Comparison of ENCODE assay signal across 16 cellular contexts in genomic region chr10:123681285-123681684, GRCh38. TPM values are rescaled to one million over a fixed set of nuclear protein-coding genes. Genes with fewer than 3 reads are reported as not detected.
A peak's percentile ranks its signal among the peaks of the same experiment; 100 is the strongest.
DNase-seq lines count a peak whose midpoint lies in the region; ATAC-seq and TF ChIP-seq lines count a peak whose summit lies in the region.
"Had no signal": no experiment of that assay in that cellular context is flagged by ENCODE, and none has a peak within 500 bp of the region (broad histone marks: within the 10 kb centered on the region; RNA-seq: fewer than 3 reads in every experiment).

No MANE protein-coding gene starts in this region.

- peaks cover 3% of the 10 kb centered on the region for H3K4me1 Mint-ChIP-seq in endothelial cell (ENCODE audit: unreplicated experiment)
- no peaks in the 10 kb centered on the region for H3K4me1 Mint-ChIP-seq in activated CD4-positive, alpha-beta T cell treated with anti-CD3 and anti-CD28 coated beads, Interleukin-2, amount 10 ng/mL, durations not matched to agents 24 days and 14 days
- H3K4me1 Mint-ChIP-seq: CD14-positive monocyte had no signal

- no peak overlapping the region for H3K4me3 Mint-ChIP-seq in endothelial cell (ENCODE audit: unreplicated experiment)
- no peak overlapping the region for H3K4me3 Mint-ChIP-seq in activated CD4-positive, alpha-beta T cell treated with anti-CD3 and anti-CD28 coated beads, Interleukin-2, amount 10 ng/mL, durations not matched to agents 24 days and 14 days
- H3K4me3 Mint-ChIP-seq: CD14-positive monocyte; CD4-positive, alpha-beta memory T cell; H9 had no signal

- no peaks in the 10 kb centered on the region for H3K9me3 Mint-ChIP-seq in endothelial cell (ENCODE audit: unreplicated experiment)
- no peaks in the 10 kb centered on the region for H3K9me3 Mint-ChIP-seq in activated CD4-positive, alpha-beta T cell treated with anti-CD3 and anti-CD28 coated beads, Interleukin-2, amount 10 ng/mL, durations not matched to agents 24 days and 14 days
- H3K9me3 Mint-ChIP-seq: CD14-positive monocyte; CD4-positive, alpha-beta memory T cell; H9 had no signal

- peak; percentile 20 for DNase-seq in GM12865 (ENCODE audit: low read depth)
- no peak for DNase-seq in endothelial cell (ENCODE audit: low spot score)
- DNase-seq in coronary artery (ENCODE audit: low spot score): no peak
- DNase-seq in activated CD4-positive, alpha-beta T cell treated with anti-CD3 and anti-CD28 coated beads, Interleukin-2, amount 10 ng/mL, durations not matched to agents 24 days and 14 days: no peak
- no peak for DNase-seq in GDM1 (lab: John Stamatoyannopoulos, UW)
- DNase-seq: ACHN; BE2C; CD4-positive, alpha-beta memory T cell; DMS153; DMS79; GF-D8; H9; KG1 had no signal

- H3K4me3 ChIP-seq in GM12865 (ENCODE audit: low read depth, low read length) (no peak overlapping the region), coronary artery (no peak overlapping the region)

- TF ChIP-seq CTCF in GM12865 (IDR thresholded peaks at IDR 0.05; ENCODE audit: insufficient read depth, low read depth, low read length, missing control alignments) (no peak), endothelial cell (IDR thresholded peaks at IDR 0.05; ENCODE audit: unreplicated experiment) (no peak), coronary artery (IDR thresholded peaks at IDR 0.05) (no peak)

- no peaks in the 10 kb centered on the region for H3K36me3 Mint-ChIP-seq in endothelial cell (ENCODE audit: low read depth, unreplicated experiment)
- H3K36me3 Mint-ChIP-seq in activated CD4-positive, alpha-beta T cell treated with anti-CD3 and anti-CD28 coated beads, Interleukin-2, amount 10 ng/mL, durations not matched to agents 24 days and 14 days (ENCODE audit: low read depth): no peaks in the 10 kb centered on the region
- H3K36me3 Mint-ChIP-seq: CD14-positive monocyte; CD4-positive, alpha-beta memory T cell had no signal

- peaks cover 4% of the 10 kb centered on the region for H3K27me3 Mint-ChIP-seq in endothelial cell (ENCODE audit: unreplicated experiment)
- no peaks in the 10 kb centered on the region for H3K27me3 Mint-ChIP-seq in activated CD4-positive, alpha-beta T cell treated with anti-CD3 and anti-CD28 coated beads, Interleukin-2, amount 10 ng/mL, durations not matched to agents 24 days and 14 days

- no peak overlapping the region for H3K27ac ChIP-seq in coronary artery

- intact Hi-C loops in activated CD4-positive, alpha-beta T cell treated with anti-CD3 and anti-CD28 coated beads, Interleukin-2, amount 10 ng/mL, durations not matched to agents 24 days and 14 days (cut with micrococcal nuclease): no loop called here

- ATAC-seq in HG02588 (IDR thresholded peaks at IDR 0.05; ENCODE audit: unreplicated experiment): peak; percentile 61

- H3K27ac Mint-ChIP-seq in endothelial cell (ENCODE audit: unreplicated experiment): peak overlapping the region; percentile 3
- H3K27ac Mint-ChIP-seq in activated CD4-positive, alpha-beta T cell treated with anti-CD3 and anti-CD28 coated beads, Interleukin-2, amount 10 ng/mL, durations not matched to agents 24 days and 14 days: no peak overlapping the region
- H3K27ac Mint-ChIP-seq: CD14-positive monocyte; CD4-positive, alpha-beta memory T cell; H9 had no signal

RNA-seq across cellular contexts. Expression of gene GPR26, which starts 15.1 kb away (rescaled TPM):
- 0.05 TPM for total RNA-seq in endothelial cell (ENCODE audit: unreplicated experiment)
- total RNA-seq in activated CD4-positive, alpha-beta T cell treated with anti-CD3 and anti-CD28 coated beads, Interleukin-2, amount 10 ng/mL, durations not matched to agents 24 days and 14 days: not detected in 2 replicates
- total RNA-seq: CD4-positive, alpha-beta memory T cell; HT-29 had no signal
